Comparison of ENCODE assay signal across 16 cellular contexts in the genomic region with DNA sequence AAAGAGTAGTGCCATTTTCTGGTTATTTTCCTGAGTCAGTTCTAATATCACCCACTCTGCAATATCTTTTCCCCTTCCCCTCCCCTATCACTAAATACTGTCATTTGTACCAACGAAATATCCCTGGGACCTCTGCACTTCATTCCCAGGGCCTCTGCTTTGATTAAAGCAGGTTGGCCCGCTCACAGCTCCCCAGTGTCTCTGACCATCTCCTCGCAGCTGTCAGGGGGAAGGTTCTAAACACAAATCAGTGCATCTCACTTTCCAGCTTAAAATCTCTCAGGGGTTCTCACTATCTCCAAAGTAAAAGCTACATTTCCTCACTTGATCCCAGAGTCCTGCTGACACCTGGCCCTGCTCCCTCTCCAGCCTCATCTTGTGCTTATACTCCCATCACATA.
"Had no signal": no experiment of that assay in that cellular context is flagged by ENCODE, and none has a peak within 500 bp of the region (broad histone marks: within the 10 kb centered on the region; RNA-seq: fewer than 3 reads in every experiment).

No MANE protein-coding gene starts in this region.

- H3K9me3 Mint-ChIP-seq: mesothelial cell of epicardium had no signal

- ATAC-seq: foreskin keratinocyte, gastroesophageal sphincter, heart right ventricle, left cardiac atrium, left lung, left ventricle myocardium superior, lower lobe of right lung, mucosa of descending colon had no signal

- H3K4me3 Mint-ChIP-seq: mesothelial cell of epicardium had no signal

- DNase-seq: dermis blood vessel endothelial cell; effector CD4-positive, alpha-beta T cell; effector memory CD4-positive, alpha-beta T cell; foreskin keratinocyte; head of caudate nucleus; heart right ventricle; hippocampal formation; left cardiac atrium; left lung; left ventricle myocardium superior; lower lobe of right lung; mesenchymal stem cell; mucosa of descending colon; naive B cell had no signal

- H3K36me3 Mint-ChIP-seq: mesothelial cell of epicardium, naive B cell had no signal

- H3K27ac Mint-ChIP-seq: mesothelial cell of epicardium, naive B cell had no signal
